ENCODE assay signal across 11 cellular contexts in the genomic region with DNA sequence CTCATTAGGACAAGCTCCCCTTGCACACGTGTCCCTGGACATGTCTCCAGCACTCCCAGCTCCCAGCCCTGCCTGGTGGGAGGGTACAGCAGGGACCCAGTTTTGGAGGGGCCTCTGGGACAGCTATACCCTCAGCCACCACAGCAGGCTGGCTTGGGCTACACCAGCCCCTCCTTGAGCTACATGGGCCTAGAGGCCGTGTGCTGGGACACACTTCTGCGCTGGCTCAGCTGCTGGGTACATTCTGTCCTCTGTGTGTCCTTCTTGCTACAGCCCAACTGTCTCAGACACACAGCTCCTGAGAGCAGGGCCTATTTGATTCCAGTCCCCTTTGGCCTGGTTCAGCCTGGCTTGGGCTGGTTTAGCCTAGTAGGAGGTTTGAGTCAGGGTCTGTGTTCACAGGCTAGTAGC. TPM values are rescaled to one million over a fixed set of nuclear protein-coding genes. Genes with fewer than 3 reads are reported as not detected.
DNase-seq lines count a peak whose midpoint lies in the region; ATAC-seq and TF ChIP-seq lines count a peak whose summit lies in the region.
"Had no signal": no experiment of that assay in that cellular context is flagged by ENCODE, and none has a peak within 500 bp of the region (broad histone marks: within the 10 kb centered on the region; RNA-seq: fewer than 3 reads in every experiment).

No MANE protein-coding gene starts in this region.

- TF ChIP-seq CTCF in cardiac muscle cell (IDR thresholded peaks at IDR 0.05; ENCODE audit: low read depth, low read length): no peak
- TF ChIP-seq CTCF in neural progenitor cell (IDR thresholded peaks at IDR 0.05): no peak

- H3K4me2 ChIP-seq in neural progenitor cell: peak overlapping the region; percentile 49

- peaks cover 52% of the 10 kb centered on the region for H3K4me1 Mint-ChIP-seq in neural progenitor cell

- peak overlapping the region; percentile 87 for H3K27ac ChIP-seq in angular gyrus (ENCODE audit: low read depth, low read length)
- peak overlapping the region; percentile 85 for H3K27ac ChIP-seq in cardiac muscle cell
- H3K27ac ChIP-seq in neural progenitor cell: no peak overlapping the region
- peak overlapping the region; percentile 58 for H3K27ac ChIP-seq in urinary bladder (ENCODE audit: low read depth)

- DNase-seq in cardiac muscle cell (ENCODE audit: low read depth in 1 of 2, low spot score in 1 of 2): peak in 1 of 2 donors; percentile 33
- DNase-seq in neural progenitor cell (ENCODE audit: low spot score): no peak
- DNase-seq in retina: no peak
- no peak for DNase-seq in activated gamma-delta T cell (lab: John Stamatoyannopoulos, UW)
- DNase-seq: activated effector memory CD4-positive, alpha-beta T cell treated with Interleukin-2 at 50 U/mL for 16 hours; effector CD8-positive, alpha-beta T cell; NCI-H1436; stimulated activated naive CD8-positive, alpha-beta T cell treated with anti-CD3 and anti-CD28 coated beads, Interleukin-15, Interleukin-2, amounts not matched to agents 100 U/mL and 50 U/mL, for 24 hours had no signal

- H3K27me3 ChIP-seq in cardiac muscle cell (no peaks in the 10 kb centered on the region), neural progenitor cell (no peaks in the 10 kb centered on the region)

- peak overlapping the region; percentile 28 for H3K4me3 Mint-ChIP-seq in neural progenitor cell

- H3K27me3 Mint-ChIP-seq in neural progenitor cell (ENCODE audit: insufficient read depth, low read depth): peaks cover 6% of the 10 kb centered on the region

- no peak for ATAC-seq in HG03571 (IDR thresholded peaks at IDR 0.05; ENCODE audit: unreplicated experiment)
- ATAC-seq: stimulated activated naive CD8-positive, alpha-beta T cell treated with anti-CD3 and anti-CD28 coated beads, Interleukin-15, Interleukin-2, amounts not matched to agents 100 U/mL and 50 U/mL, for 24 hours had no signal

- H3K4me1 ChIP-seq in cardiac muscle cell (ENCODE audit: low read depth): peaks cover 61% of the 10 kb centered on the region
- H3K4me1 ChIP-seq in neural progenitor cell: peaks cover 34% of the 10 kb centered on the region
- no peaks in the 10 kb centered on the region for H3K4me1 ChIP-seq in urinary bladder (ENCODE audit: insufficient read depth)

- H3K4me3 ChIP-seq in cardiac muscle cell (no peak overlapping the region), neural progenitor cell (no peak overlapping the region), urinary bladder (ENCODE audit: low read depth, low read length) (no peak overlapping the region)

- H3F3A ChIP-seq in neural progenitor cell (ENCODE audit: low read depth): peaks cover 18% of the 10 kb centered on the region

- H3K36me3 Mint-ChIP-seq in neural progenitor cell: peaks cover 15% of the 10 kb centered on the region

- no peaks in the 10 kb centered on the region for H3K9me3 ChIP-seq in cardiac muscle cell (ENCODE audit: low read depth)
- H3K9me3 ChIP-seq in neural progenitor cell (ENCODE audit: low read depth): no peaks in the 10 kb centered on the region

- no peaks in the 10 kb centered on the region for H3K79me2 ChIP-seq in neural progenitor cell (ENCODE audit: low read depth)

- no peak overlapping the region for H2AFZ ChIP-seq in neural progenitor cell (replicated peaks)

- peaks cover 54% of the 10 kb centered on the region for H4K20me1 ChIP-seq in neural progenitor cell (ENCODE audit: low read depth)

- 51% methylated on average over 3 of the region's 3 CpGs for WGBS in urinary bladder

- H3K27ac Mint-ChIP-seq in neural progenitor cell: peak overlapping the region; percentile 91

- no peaks in the 10 kb centered on the region for H3K9me3 Mint-ChIP-seq in neural progenitor cell

- H3K9ac ChIP-seq in neural progenitor cell: no peak overlapping the region

- H3K36me3 ChIP-seq in cardiac muscle cell: no peaks in the 10 kb centered on the region
- no peaks in the 10 kb centered on the region for H3K36me3 ChIP-seq in neural progenitor cell
- no peaks in the 10 kb centered on the region for H3K36me3 ChIP-seq in urinary bladder (ENCODE audit: insufficient read depth)

RNA-seq across cellular contexts. Expression of a gene that starts 26.7 kb away (rescaled TPM):
- total RNA-seq in cardiac muscle cell: 49.5 and 93.3 TPM in 2 replicates
- polyA plus RNA-seq in cardiac muscle cell: 77.5 and 84.1 TPM in 2 replicates
- total RNA-seq in neural progenitor cell (ENCODE audit: low replicate concordance): 22.3 and 29.8 TPM in 2 replicates
- total RNA-seq in urinary bladder: 17.2 TPM
- 33.7 TPM for polyA plus RNA-seq in urinary bladder
